24 cellular contexts compared by ENCODE assay signal in genomic region chr16:56339431-56340195, GRCh38.
"Had no signal": no experiment of that assay in that cellular context is flagged by ENCODE, and none has a peak within 500 bp of the region (broad histone marks: within the 10 kb centered on the region; RNA-seq: fewer than 3 reads in every experiment).

No MANE protein-coding gene starts in this region.

- DNase-seq: central memory CD4-positive, alpha-beta T cell; effector CD8-positive, alpha-beta T cell; endodermal cell; esophagus squamous epithelium; foreskin melanocyte; left colon; left ventricle myocardium superior; lower lobe of right lung; naive thymus-derived CD8-positive, alpha-beta T cell; sigmoid colon; stimulated activated CD4-positive, alpha-beta T cell treated with anti-CD3 and anti-CD28 coated beads, Interleukin-2, amount 100 ng/mL, for 24 hours; stimulated activated CD4-positive, alpha-beta T cell treated with anti-CD3 and anti-CD28 coated beads, Interleukin-4, amount 100 ng/mL, for 4 hours; stimulated activated naive B cell treated with anti-CD40 and anti-IgM and Interleukin-4, amounts not matched to agents 10 μg/mL and 1 μg/mL and 100 μg/mL, for 72 hours; upper lobe of right lung; uterus had no signal

- H3K9me3 Mint-ChIP-seq: endodermal cell; naive thymus-derived CD8-positive, alpha-beta T cell; stimulated activated naive B cell treated with anti-CD40 and anti-IgM and Interleukin-4, amounts not matched to agents 10 μg/mL and 1 μg/mL and 100 μg/mL, for 72 hours; stimulated activated naive CD8-positive, alpha-beta T cell treated with anti-CD3 and anti-CD28 coated beads, Interleukin-15, Interleukin-2, amounts not matched to agents 100 ng/mL and 50 ng/mL, for 24 hours had no signal

- H3K27me3 ChIP-seq: esophagus squamous epithelium, right atrium auricular region, sigmoid colon, tibial nerve, upper lobe of right lung, uterus had no signal

- H3K27ac ChIP-seq: esophagus squamous epithelium, lower lobe of right lung, parathyroid adenoma, right atrium auricular region, sigmoid colon, thoracic aorta, tibial nerve, upper lobe of right lung, uterus had no signal

- H3K4me3 Mint-ChIP-seq: endodermal cell; naive thymus-derived CD8-positive, alpha-beta T cell; stimulated activated naive B cell treated with anti-CD40 and anti-IgM and Interleukin-4, amounts not matched to agents 10 μg/mL and 1 μg/mL and 100 μg/mL, for 72 hours; stimulated activated naive CD8-positive, alpha-beta T cell treated with anti-CD3 and anti-CD28 coated beads, Interleukin-15, Interleukin-2, amounts not matched to agents 100 ng/mL and 50 ng/mL, for 24 hours had no signal

- H3K4me1 Mint-ChIP-seq: endodermal cell had no signal

- H3K27me3 Mint-ChIP-seq: naive thymus-derived CD8-positive, alpha-beta T cell; progenitor cell of endocrine pancreas; stimulated activated naive B cell treated with anti-CD40 and anti-IgM and Interleukin-4, amounts not matched to agents 10 μg/mL and 1 μg/mL and 100 μg/mL, for 72 hours; stimulated activated naive CD8-positive, alpha-beta T cell treated with anti-CD3 and anti-CD28 coated beads, Interleukin-15, Interleukin-2, amounts not matched to agents 100 ng/mL and 50 ng/mL, for 24 hours had no signal

- ATAC-seq: left colon; left ventricle myocardium superior; lower lobe of right lung; naive thymus-derived CD8-positive, alpha-beta T cell; stimulated activated naive B cell treated with anti-CD40 and anti-IgM and Interleukin-4, amounts not matched to agents 10 μg/mL and 1 μg/mL and 100 μg/mL, for 72 hours; upper lobe of right lung had no signal

- FAIRE-seq: colon, endothelial cell of umbilical vein, keratinocyte had no signal

- H3K36me3 ChIP-seq: esophagus squamous epithelium, lower lobe of right lung, thoracic aorta, upper lobe of right lung, uterus had no signal

- H3K36me3 Mint-ChIP-seq: naive thymus-derived CD8-positive, alpha-beta T cell; stimulated activated naive B cell treated with anti-CD40 and anti-IgM and Interleukin-4, amounts not matched to agents 10 μg/mL and 1 μg/mL and 100 μg/mL, for 72 hours had no signal

- H3K4me1 ChIP-seq: lower lobe of right lung, parathyroid adenoma, sigmoid colon, tibial nerve, upper lobe of right lung, uterus had no signal

- H3K4me3 ChIP-seq: esophagus squamous epithelium, lower lobe of right lung, right atrium auricular region, sigmoid colon, thoracic aorta, tibial nerve, upper lobe of right lung, uterus had no signal

- H3K27ac Mint-ChIP-seq: endodermal cell; progenitor cell of endocrine pancreas; stimulated activated naive B cell treated with anti-CD40 and anti-IgM and Interleukin-4, amounts not matched to agents 10 μg/mL and 1 μg/mL and 100 μg/mL, for 72 hours; stimulated activated naive CD8-positive, alpha-beta T cell treated with anti-CD3 and anti-CD28 coated beads, Interleukin-15, Interleukin-2, amounts not matched to agents 100 ng/mL and 50 ng/mL, for 24 hours had no signal

- H3K9me3 ChIP-seq: esophagus squamous epithelium, lower lobe of right lung, right atrium auricular region, sigmoid colon, thoracic aorta, tibial nerve, upper lobe of right lung, uterus had no signal
